In genomic region chr16:8854298-8854948, GRCh38 we compare ENCODE assay signal across 1 cellular context.
TF ChIP-seq lines count a peak whose summit lies in the region.

No MANE protein-coding gene starts in this region.

TF ChIP-seq in H1, 55 proteins besides CTCF, POLR2A, EP300 and RAD21:
- TF ChIP-seq POLR2AphosphoS5 (IDR thresholded peaks at IDR 0.05; ENCODE audit: low read depth, low read length), result no peak; the same call in none of the 2 replicates
